In genomic region chr17:43010667-43011308, GRCh38 we compare ENCODE assay signal across 1 cellular context.
TF ChIP-seq lines count a peak whose summit lies in the region.

No MANE protein-coding gene starts in this region.

TF ChIP-seq in K562, 482 proteins besides CTCF, POLR2A, EP300 and RAD21 (continues in another document):
- TF ChIP-seq YBX1 (IDR thresholded peaks at IDR 0.05) (no peak), RCOR1 (IDR thresholded peaks at IDR 0.05; ENCODE audit: borderline replicate concordance in 1 of 2, low read depth in 2 of 2, low read length in 2 of 2) (peak in 1 of 2 experiments; percentile 16; a peak in 1 of 4 replicates), OTX1 (CRISPR knock-in tag; IDR thresholded peaks at IDR 0.05) (no peak), NR2C1 (IDR thresholded peaks at IDR 0.05) (no peak), NR2C1 (tag; IDR thresholded peaks at IDR 0.05) (0 out of 2 replicates have a peak, but pooled peaks have one; percentile 48), FOSL1 (tag; conservative IDR thresholded peaks at IDR 0.05) (peak; percentile 45), MEF2D (tag; conservative IDR thresholded peaks at IDR 0.05; ENCODE audit: low read depth) (0 out of 2 replicates have a peak, but pooled peaks have one; percentile 56), COPS2 (conservative IDR thresholded peaks at IDR 0.05) (no peak), ZNF766 (CRISPR knock-in tag; conservative IDR thresholded peaks at IDR 0.05) (no peak), ZNF785 (CRISPR knock-in tag; IDR thresholded peaks at IDR 0.05) (no peak), HIVEP1 (CRISPR knock-in tag; IDR thresholded peaks at IDR 0.05) (no peak), MTF1 (CRISPR knock-in tag; IDR thresholded peaks at IDR 0.05; ENCODE audit: borderline replicate concordance) (no peak), ZNF217 (CRISPR knock-in tag; IDR thresholded peaks at IDR 0.05) (no peak), NR0B1 (IDR thresholded peaks at IDR 0.05; ENCODE audit: partially characterized antibody) (no peak), RFX7 (CRISPR knock-in tag; IDR thresholded peaks at IDR 0.05) (no peak), CTBP1 (IDR thresholded peaks at IDR 0.05; ENCODE audit: borderline replicate concordance) (peak; percentile 67; the same call in 1 of the 2 replicates), MAZ (CRISPR knock-in tag; conservative IDR thresholded peaks at IDR 0.05 in 1 of 2, IDR thresholded peaks at IDR 0.05 in 1 of 2) (no peak), CBFB (CRISPR knock-in tag; IDR thresholded peaks at IDR 0.05) (no peak), CXXC5 (CRISPR knock-in tag; IDR thresholded peaks at IDR 0.05) (0 out of 2 replicates have a peak, but pooled peaks have one; percentile 12), STAT5A (IDR thresholded peaks at IDR 0.05; ENCODE audit: borderline replicate concordance, low read length) (no peak), KLF13 (tag; IDR thresholded peaks at IDR 0.05; ENCODE audit: borderline replicate concordance, low read depth) (no peak), SMARCA4 (IDR thresholded peaks at IDR 0.05) (peak; percentile 13; the same call in 1 of the 2 replicates), ZNF274 (IDR thresholded peaks at IDR 0.05; ENCODE audit: borderline replicate concordance, low read depth, low read length) (no peak), ZBED1 (IDR thresholded peaks at IDR 0.05) (no peak), HMG20B (CRISPR knock-in tag; IDR thresholded peaks at IDR 0.05) (no peak), JUND (IDR thresholded peaks at IDR 0.05; ENCODE audit: borderline replicate concordance, low read depth, low read length) (peak; percentile 17; the same call in 1 of the 2 replicates), JUND (tag; IDR thresholded peaks at IDR 0.05; ENCODE audit: borderline replicate concordance, low read depth, low read length) (peak; percentile 36; the same call in 1 of the 3 replicates), ZNF512 (tag; IDR thresholded peaks at IDR 0.05) (no peak), ZHX1 (conservative IDR thresholded peaks at IDR 0.05; ENCODE audit: low read length) (no peak), ILF3 (IDR thresholded peaks at IDR 0.05; ENCODE audit: borderline replicate concordance) (no peak), THRA (IDR thresholded peaks at IDR 0.05) (no peak), WHSC1 (IDR thresholded peaks at IDR 0.05; ENCODE audit: low read length) (no peak), ZNF584 (CRISPR knock-in tag; IDR thresholded peaks at IDR 0.05; ENCODE audit: low read depth) (no peak), ZBTB12 (CRISPR knock-in tag; IDR thresholded peaks at IDR 0.05) (no peak), KAT8 (IDR thresholded peaks at IDR 0.05; ENCODE audit: low read depth) (no peak), SMARCC2 (IDR thresholded peaks at IDR 0.05; ENCODE audit: low read depth) (no peak), ZNF347 (CRISPR knock-in tag; IDR thresholded peaks at IDR 0.05; ENCODE audit: low read depth) (no peak), SPI1 (IDR thresholded peaks at IDR 0.05; ENCODE audit: borderline replicate concordance, low read depth, low read length) (peak; percentile 26; the same call in 1 of the 2 replicates), ZNF696 (CRISPR knock-in tag; conservative IDR thresholded peaks at IDR 0.05) (no peak), TAF9B (IDR thresholded peaks at IDR 0.05; ENCODE audit: partially characterized antibody) (no peak), ZNF764 (CRISPR knock-in tag; IDR thresholded peaks at IDR 0.05; ENCODE audit: low read depth) (no peak), SMC3 (conservative IDR thresholded peaks at IDR 0.05; ENCODE audit: insufficient read depth, low read depth, low read length) (no peak), STAT5B (CRISPR knock-in tag; IDR thresholded peaks at IDR 0.05) (no peak), CC2D1A (IDR thresholded peaks at IDR 0.05) (no peak), PRMT5 (CRISPR knock-in tag; IDR thresholded peaks at IDR 0.05) (no peak), XRCC5 (IDR thresholded peaks at IDR 0.05; ENCODE audit: low read depth, low read length) (no peak), ZNF444 (CRISPR knock-in tag; IDR thresholded peaks at IDR 0.05) (no peak), NFIC (IDR thresholded peaks at IDR 0.05) (peak; percentile 50)
- TF ChIP-seq, protein P1, sequence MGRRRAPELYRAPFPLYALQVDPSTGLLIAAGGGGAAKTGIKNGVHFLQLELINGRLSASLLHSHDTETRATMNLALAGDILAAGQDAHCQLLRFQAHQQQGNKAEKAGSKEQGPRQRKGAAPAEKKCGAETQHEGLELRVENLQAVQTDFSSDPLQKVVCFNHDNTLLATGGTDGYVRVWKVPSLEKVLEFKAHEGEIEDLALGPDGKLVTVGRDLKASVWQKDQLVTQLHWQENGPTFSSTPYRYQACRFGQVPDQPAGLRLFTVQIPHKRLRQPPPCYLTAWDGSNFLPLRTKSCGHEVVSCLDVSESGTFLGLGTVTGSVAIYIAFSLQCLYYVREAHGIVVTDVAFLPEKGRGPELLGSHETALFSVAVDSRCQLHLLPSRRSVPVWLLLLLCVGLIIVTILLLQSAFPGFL (CRISPR knock-in tag; IDR thresholded peaks at IDR 0.05) = no peak
- TF ChIP-seq, protein P2, sequence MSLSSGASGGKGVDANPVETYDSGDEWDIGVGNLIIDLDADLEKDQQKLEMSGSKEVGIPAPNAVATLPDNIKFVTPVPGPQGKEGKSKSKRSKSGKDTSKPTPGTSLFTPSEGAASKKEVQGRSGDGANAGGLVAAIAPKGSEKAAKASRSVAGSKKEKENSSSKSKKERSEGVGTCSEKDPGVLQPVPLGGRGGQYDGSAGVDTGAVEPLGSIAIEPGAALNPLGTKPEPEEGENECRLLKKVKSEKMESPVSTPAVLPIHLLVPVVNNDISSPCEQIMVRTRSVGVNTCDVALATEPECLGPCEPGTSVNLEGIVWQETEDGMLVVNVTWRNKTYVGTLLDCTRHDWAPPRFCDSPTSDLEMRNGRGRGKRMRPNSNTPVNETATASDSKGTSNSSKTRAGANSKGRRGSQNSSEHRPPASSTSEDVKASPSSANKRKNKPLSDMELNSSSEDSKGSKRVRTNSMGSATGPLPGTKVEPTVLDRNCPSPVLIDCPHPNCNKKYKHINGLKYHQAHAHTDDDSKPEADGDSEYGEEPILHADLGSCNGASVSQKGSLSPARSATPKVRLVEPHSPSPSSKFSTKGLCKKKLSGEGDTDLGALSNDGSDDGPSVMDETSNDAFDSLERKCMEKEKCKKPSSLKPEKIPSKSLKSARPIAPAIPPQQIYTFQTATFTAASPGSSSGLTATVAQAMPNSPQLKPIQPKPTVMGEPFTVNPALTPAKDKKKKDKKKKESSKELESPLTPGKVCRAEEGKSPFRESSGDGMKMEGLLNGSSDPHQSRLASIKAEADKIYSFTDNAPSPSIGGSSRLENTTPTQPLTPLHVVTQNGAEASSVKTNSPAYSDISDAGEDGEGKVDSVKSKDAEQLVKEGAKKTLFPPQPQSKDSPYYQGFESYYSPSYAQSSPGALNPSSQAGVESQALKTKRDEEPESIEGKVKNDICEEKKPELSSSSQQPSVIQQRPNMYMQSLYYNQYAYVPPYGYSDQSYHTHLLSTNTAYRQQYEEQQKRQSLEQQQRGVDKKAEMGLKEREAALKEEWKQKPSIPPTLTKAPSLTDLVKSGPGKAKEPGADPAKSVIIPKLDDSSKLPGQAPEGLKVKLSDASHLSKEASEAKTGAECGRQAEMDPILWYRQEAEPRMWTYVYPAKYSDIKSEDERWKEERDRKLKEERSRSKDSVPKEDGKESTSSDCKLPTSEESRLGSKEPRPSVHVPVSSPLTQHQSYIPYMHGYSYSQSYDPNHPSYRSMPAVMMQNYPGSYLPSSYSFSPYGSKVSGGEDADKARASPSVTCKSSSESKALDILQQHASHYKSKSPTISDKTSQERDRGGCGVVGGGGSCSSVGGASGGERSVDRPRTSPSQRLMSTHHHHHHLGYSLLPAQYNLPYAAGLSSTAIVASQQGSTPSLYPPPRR (CRISPR knock-in tag; IDR thresholded peaks at IDR 0.05; ENCODE audit: borderline replicate concordance) = no peak
- TF ChIP-seq, protein P3, sequence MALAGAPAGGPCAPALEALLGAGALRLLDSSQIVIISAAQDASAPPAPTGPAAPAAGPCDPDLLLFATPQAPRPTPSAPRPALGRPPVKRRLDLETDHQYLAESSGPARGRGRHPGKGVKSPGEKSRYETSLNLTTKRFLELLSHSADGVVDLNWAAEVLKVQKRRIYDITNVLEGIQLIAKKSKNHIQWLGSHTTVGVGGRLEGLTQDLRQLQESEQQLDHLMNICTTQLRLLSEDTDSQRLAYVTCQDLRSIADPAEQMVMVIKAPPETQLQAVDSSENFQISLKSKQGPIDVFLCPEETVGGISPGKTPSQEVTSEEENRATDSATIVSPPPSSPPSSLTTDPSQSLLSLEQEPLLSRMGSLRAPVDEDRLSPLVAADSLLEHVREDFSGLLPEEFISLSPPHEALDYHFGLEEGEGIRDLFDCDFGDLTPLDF (CRISPR knock-in tag; IDR thresholded peaks at IDR 0.05) = no peak
- TF ChIP-seq, protein P4, sequence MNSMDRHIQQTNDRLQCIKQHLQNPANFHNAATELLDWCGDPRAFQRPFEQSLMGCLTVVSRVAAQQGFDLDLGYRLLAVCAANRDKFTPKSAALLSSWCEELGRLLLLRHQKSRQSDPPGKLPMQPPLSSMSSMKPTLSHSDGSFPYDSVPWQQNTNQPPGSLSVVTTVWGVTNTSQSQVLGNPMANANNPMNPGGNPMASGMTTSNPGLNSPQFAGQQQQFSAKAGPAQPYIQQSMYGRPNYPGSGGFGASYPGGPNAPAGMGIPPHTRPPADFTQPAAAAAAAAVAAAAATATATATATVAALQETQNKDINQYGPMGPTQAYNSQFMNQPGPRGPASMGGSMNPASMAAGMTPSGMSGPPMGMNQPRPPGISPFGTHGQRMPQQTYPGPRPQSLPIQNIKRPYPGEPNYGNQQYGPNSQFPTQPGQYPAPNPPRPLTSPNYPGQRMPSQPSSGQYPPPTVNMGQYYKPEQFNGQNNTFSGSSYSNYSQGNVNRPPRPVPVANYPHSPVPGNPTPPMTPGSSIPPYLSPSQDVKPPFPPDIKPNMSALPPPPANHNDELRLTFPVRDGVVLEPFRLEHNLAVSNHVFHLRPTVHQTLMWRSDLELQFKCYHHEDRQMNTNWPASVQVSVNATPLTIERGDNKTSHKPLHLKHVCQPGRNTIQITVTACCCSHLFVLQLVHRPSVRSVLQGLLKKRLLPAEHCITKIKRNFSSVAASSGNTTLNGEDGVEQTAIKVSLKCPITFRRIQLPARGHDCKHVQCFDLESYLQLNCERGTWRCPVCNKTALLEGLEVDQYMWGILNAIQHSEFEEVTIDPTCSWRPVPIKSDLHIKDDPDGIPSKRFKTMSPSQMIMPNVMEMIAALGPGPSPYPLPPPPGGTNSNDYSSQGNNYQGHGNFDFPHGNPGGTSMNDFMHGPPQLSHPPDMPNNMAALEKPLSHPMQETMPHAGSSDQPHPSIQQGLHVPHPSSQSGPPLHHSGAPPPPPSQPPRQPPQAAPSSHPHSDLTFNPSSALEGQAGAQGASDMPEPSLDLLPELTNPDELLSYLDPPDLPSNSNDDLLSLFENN (IDR thresholded peaks at IDR 0.05; ENCODE audit: low read depth in 2 of 2, low read length in 2 of 2) = no peak
